ENCODE assay signal across 1 cellular context in the genomic region with DNA sequence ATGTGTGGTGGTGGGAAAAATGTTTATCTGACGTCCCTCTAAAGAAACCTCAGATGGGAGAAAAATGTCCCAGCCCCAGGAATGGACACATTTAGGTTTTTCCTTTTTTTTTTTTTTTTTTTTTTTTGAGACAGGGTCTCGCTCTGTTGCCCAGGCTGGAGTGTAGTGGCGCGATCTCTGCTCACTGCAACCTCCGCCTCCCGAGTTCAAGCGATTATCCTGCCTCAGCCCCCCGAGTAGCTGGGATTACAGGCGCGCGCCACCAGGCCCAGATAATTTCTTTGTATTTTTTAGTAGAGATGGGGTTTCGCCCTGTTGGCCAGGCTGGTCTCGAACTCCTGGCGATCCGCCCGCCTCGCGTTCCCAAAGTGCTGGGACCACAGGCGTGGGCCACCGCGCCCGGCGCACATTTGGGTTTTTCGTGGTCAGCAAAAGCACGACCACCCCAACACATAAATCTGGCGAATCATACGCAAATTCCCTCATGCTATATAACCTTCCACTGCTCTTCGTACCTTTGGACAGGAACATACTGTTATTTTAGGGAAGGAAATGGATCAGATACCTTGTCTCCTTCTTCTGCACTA.
A peak's percentile ranks its signal among the peaks of the same experiment; 100 is the strongest.
TF ChIP-seq lines count a peak whose summit lies in the region.

No MANE protein-coding gene starts in this region.

TF ChIP-seq in HEK293, 187 proteins besides CTCF, POLR2A, EP300 and RAD21 (continued from another document):
- TF ChIP-seq EGR2 (tag by site-specific recombination; IDR thresholded peaks at IDR 0.05; ENCODE audit: low read depth) (peak; percentile 11; the same call in 1 of the 2 replicates), ZNF16 (tag by site-specific recombination; IDR thresholded peaks at IDR 0.05; ENCODE audit: low read depth) (0 out of 2 replicates have a peak, but pooled peaks have one; percentile 5), ZFHX2 (tag by site-specific recombination; conservative IDR thresholded peaks at IDR 0.05) (0 out of 2 replicates have a peak, but pooled peaks have one; percentile 8), ZNF121 (tag by site-specific recombination; IDR thresholded peaks at IDR 0.05) (peak; percentile 98), KLF1 (tag by site-specific recombination; IDR thresholded peaks at IDR 0.05) (0 out of 2 replicates have a peak, but pooled peaks have one; percentile 2)
- TF ChIP-seq, protein P1, sequence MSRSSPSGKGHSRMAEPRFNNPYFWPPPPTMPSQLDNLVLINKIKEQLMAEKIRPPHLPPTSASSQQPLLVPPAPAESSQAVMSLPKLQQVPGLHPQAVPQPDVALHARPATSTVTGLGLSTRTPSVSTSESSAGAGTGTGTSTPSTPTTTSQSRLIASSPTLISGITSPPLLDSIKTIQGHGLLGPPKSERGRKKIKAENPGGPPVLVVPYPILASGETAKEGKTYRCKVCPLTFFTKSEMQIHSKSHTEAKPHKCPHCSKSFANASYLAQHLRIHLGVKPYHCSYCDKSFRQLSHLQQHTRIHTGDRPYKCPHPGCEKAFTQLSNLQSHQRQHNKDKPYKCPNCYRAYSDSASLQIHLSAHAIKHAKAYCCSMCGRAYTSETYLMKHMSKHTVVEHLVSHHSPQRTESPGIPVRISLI (tag by site-specific recombination; IDR thresholded peaks at IDR 0.05), result peak; percentile 85
- TF ChIP-seq, protein P2, sequence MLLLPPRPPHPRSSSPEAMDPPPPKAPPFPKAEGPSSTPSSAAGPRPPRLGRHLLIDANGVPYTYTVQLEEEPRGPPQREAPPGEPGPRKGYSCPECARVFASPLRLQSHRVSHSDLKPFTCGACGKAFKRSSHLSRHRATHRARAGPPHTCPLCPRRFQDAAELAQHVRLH (tag by site-specific recombination; IDR thresholded peaks at IDR 0.05), result peak; percentile 27
